ENCODE assay signal across 2 cellular contexts in the genomic region with DNA sequence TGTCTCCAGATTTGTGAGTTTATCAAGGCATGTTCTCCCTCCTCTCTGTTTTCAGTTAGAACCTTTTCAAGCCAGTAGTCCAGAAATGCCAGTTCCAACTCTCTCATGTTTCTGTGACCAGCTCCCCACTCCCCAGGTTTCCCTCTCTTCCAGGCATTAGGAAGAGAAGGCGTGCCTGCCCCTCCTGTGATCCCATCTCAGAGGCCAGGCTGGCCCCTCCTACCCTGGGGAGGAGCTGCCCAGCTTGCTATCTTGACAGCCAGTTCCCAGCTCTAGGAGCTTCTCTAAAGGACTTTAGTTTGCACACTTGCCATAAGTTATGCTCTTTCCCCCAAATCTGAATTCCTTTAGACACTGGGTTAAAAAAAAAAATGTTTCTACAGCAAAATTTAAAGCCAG.
TF ChIP-seq lines count a peak whose summit lies in the region.

No MANE protein-coding gene starts in this region.

TF ChIP-seq in HepG2, 621 proteins besides CTCF, POLR2A, EP300 and RAD21:
- TF ChIP-seq POLR2AphosphoS5 (IDR thresholded peaks at IDR 0.05; ENCODE audit: low read depth, low read length) (no peak), TCF7 (IDR thresholded peaks at IDR 0.05; ENCODE audit: low read depth) (no peak)
TF ChIP-seq in HepG2: peak in this region for 0.

TF ChIP-seq in HEK293T, 16 proteins besides CTCF, POLR2A, EP300 and RAD21:
- no peak for TF ChIP-seq ELF4 (IDR thresholded peaks at IDR 0.05)
- no peak for TF ChIP-seq TARDBP (IDR thresholded peaks at IDR 0.05)
- no peak for TF ChIP-seq BHLHE40 (IDR thresholded peaks at IDR 0.05; ENCODE audit: borderline replicate concordance)
